In the genomic region with DNA sequence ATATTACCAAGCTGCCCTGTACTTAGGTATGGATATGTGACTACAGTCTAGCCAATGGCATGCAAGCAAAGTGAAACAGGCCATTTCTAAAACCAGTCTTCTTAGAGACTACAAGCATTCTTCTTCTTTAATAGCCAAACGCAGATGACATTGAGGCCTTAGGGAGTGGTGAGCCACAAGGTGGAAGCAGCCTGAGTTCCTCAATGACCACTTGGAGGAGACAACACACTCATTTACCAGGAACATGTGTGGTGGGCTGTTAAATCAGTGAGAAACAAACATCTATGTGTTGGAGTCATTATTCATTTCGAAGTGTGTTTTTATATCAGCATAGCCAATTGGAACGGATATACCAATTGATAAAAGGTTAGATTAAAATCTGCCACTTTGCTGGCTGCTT, we compare ENCODE assay signal across 15 cellular contexts.
DNase-seq lines count a peak whose midpoint lies in the region; ATAC-seq and TF ChIP-seq lines count a peak whose summit lies in the region.
"Had no signal": no experiment of that assay in that cellular context is flagged by ENCODE, and none has a peak within 500 bp of the region (broad histone marks: within the 10 kb centered on the region; RNA-seq: fewer than 3 reads in every experiment).

No MANE protein-coding gene starts in this region.

- H3K4me3 ChIP-seq in GM12865 (ENCODE audit: low read depth, low read length) (no peak overlapping the region), LNCaP clone FGC (ENCODE audit: low read depth, low read length) (no peak overlapping the region), astrocyte of the spinal cord (ENCODE audit: low read depth, low read length) (no peak overlapping the region)
- H3K4me3 ChIP-seq: esophagus muscularis mucosa, thoracic aorta had no signal

- TF ChIP-seq CTCF in GM12865 (IDR thresholded peaks at IDR 0.05; ENCODE audit: insufficient read depth, low read depth, low read length, missing control alignments) (no peak), LNCaP clone FGC (IDR thresholded peaks at IDR 0.05; ENCODE audit: control insufficient read depth, extremely low read depth, insufficient read depth) (peak; percentile 56), astrocyte of the spinal cord (IDR thresholded peaks at IDR 0.05; ENCODE audit: low read depth, low read length) (peak; percentile 26)

- DNase-seq in GM12865 (ENCODE audit: low read depth) (peak; percentile 4), LNCaP clone FGC (ENCODE audit: low read depth) (no peak), astrocyte of the spinal cord (ENCODE audit: low read depth, low spot score) (no peak), myocyte (ENCODE audit: low read depth) (peak; percentile 37), putamen (ENCODE audit: low spot score) (no peak)
- no peak for DNase-seq in stimulated activated CD8-positive, alpha-beta memory T cell treated with anti-CD3 and anti-CD28 coated beads, Interleukin-4, amount 100 ng/mL, for 48 hours
- DNase-seq: activated CD4-positive, alpha-beta T cell treated with anti-CD3 and anti-CD28 coated beads, Interleukin-2, amount 50 U/mL, for 4 hours; caudate nucleus; immature natural killer cell; naive B cell; NCI-H1048; NCI-H510A treated with DMSO at 0.1 percent for 48 hours had no signal

- in situ Hi-C loops in astrocyte of the spinal cord (cut with HindIII; ENCODE audit: low sequenced_read_pairs): no loop called here

- ATAC-seq in HG02885 (IDR thresholded peaks at IDR 0.05; ENCODE audit: poor library complexity, unreplicated experiment): no peak

Comparison
In these comparisons a context has a peak if more than half of its experiments do, and no peak if none do; other contexts are left out.
1. DNase-seq: peak in GM12865 (single experiment) and myocyte (single experiment); none in LNCaP clone FGC (single experiment), astrocyte of the spinal cord (single experiment), putamen (single experiment) and stimulated activated CD8-positive, alpha-beta memory T cell treated with anti-CD3 and anti-CD28 coated beads, Interleukin-4, amount 100 ng/mL, for 48 hours (single experiment).